In genomic region chr7:99372275-99373085, GRCh38 we compare ENCODE assay signal across 8 cellular contexts. TPM values are rescaled to one million over a fixed set of nuclear protein-coding genes. Genes with fewer than 3 reads are reported as not detected.
A peak's percentile ranks its signal among the peaks of the same experiment; 100 is the strongest.
DNase-seq lines count a peak whose midpoint lies in the region; ATAC-seq and TF ChIP-seq lines count a peak whose summit lies in the region.

No MANE protein-coding gene starts in this region.

- peaks cover 0 to 18% (median 4%) of the 10 kb centered on the region in 4 donors for H3K4me1 ChIP-seq in Peyer's patch
- H3K4me1 ChIP-seq in esophagus muscularis mucosa = peaks cover 19 to 41% (median 32%) of the 10 kb centered on the region in 4 donors
- H3K4me1 ChIP-seq in ovary (ENCODE audit: insufficient read depth) = peaks cover 5% of the 10 kb centered on the region

- WGBS in esophagus muscularis mucosa = 59% methylated on average over 20 of the region's 20 CpGs
- WGBS in ovary, 3 donors = 29 to 43% (median 36%) methylated on average over 20 of the region's 20 CpGs

- TF ChIP-seq POLR2A in Peyer's patch (IDR thresholded peaks at IDR 0.05) (no peak), esophagus muscularis mucosa (IDR thresholded peaks at IDR 0.05; ENCODE audit: low read depth) (no peak), ovary (IDR thresholded peaks at IDR 0.05) (no peak)

- H3K9me3 ChIP-seq in Peyer's patch (no peaks in the 10 kb centered on the region), esophagus muscularis mucosa (no peaks in the 10 kb centered on the region), ovary (no peaks in the 10 kb centered on the region)

- TF ChIP-seq CTCF in Peyer's patch (IDR thresholded peaks at IDR 0.05) (no peak), esophagus muscularis mucosa (IDR thresholded peaks at IDR 0.05) (no peak), ovary (IDR thresholded peaks at IDR 0.05) (no peak)

- H3K36me3 ChIP-seq in Peyer's patch (peaks cover 0 to 11% (median 0%) of the 10 kb centered on the region in 3 donors), esophagus muscularis mucosa (peaks cover 0 to 27% (median 13%) of the 10 kb centered on the region in 4 donors), ovary (no peaks in the 10 kb centered on the region)

- H3K27me3 ChIP-seq in Peyer's patch (no peaks in the 10 kb centered on the region), esophagus muscularis mucosa (no peaks in the 10 kb centered on the region), ovary (no peaks in the 10 kb centered on the region)

- H3K27ac ChIP-seq in Peyer's patch = peak overlapping the region in 3 of 4 donors; percentile 11 to 72 (median 69)
- peak overlapping the region; percentile 43 to 93 (median 76) for H3K27ac ChIP-seq in esophagus muscularis mucosa (replicated peaks in 1 of 4)
- H3K27ac ChIP-seq in ovary = peak overlapping the region in 1 of 2 donors; percentile 16

- no peak for TF ChIP-seq EP300 in esophagus muscularis mucosa (IDR thresholded peaks at IDR 0.05)
- no peak for TF ChIP-seq EP300 in ovary (IDR thresholded peaks at IDR 0.05)

- intact Hi-C loops in esophagus muscularis mucosa (cut with DNase I) (no loop called here), ovary (cut with DNase I) (no loop called here)

- H3K4me3 ChIP-seq in Peyer's patch = peak overlapping the region in 1 of 4 donors; percentile 31
- H3K4me3 ChIP-seq in esophagus muscularis mucosa = peak overlapping the region in 2 of 4 donors; percentile 3 to 18
- peak overlapping the region; percentile 13 for H3K4me3 ChIP-seq in ovary

- no peak for ATAC-seq in GM18520 (IDR thresholded peaks at IDR 0.05; ENCODE audit: unreplicated experiment)

- DNase-seq in DMS53 (lab: John Stamatoyannopoulos, UW) (peak; percentile 94), Peyer's patch (no peak), esophagus muscularis mucosa (ENCODE audit: extremely low spot score) (no peak), ovary (peak in 2 of 5 donors; percentile 42 to 63), NCI-H2107 (lab: John Stamatoyannopoulos, UW) (no peak), T1000 (lab: John Stamatoyannopoulos, UW) (no peak), NOMO-1 treated with DMSO at 0.1 percent for 48 hours (lab: John Stamatoyannopoulos, UW; ENCODE audit: unreplicated experiment) (no peak)

RNA-seq across cellular contexts. Expression of gene ARPC1B, which starts 2.0 kb away (rescaled TPM):
- total RNA-seq in Peyer's patch (100 to 1,000 TPM; 228 to 386 (median 343) TPM), esophagus muscularis mucosa (100 to 1,000 TPM; 101 to 153 (median 134) TPM), ovary (10 to 100 TPM; 24.2 to 82.5 (median 42.9) TPM)
- polyA plus RNA-seq in ovary = 10 to 100 TPM; 63.4 to 77.9 TPM

RNA-seq across cellular contexts. Expression of gene PDAP1, which starts 35.9 kb away (rescaled TPM):
- total RNA-seq in Peyer's patch (10 to 100 TPM; 32.4 to 52.0 (median 40.6) TPM), esophagus muscularis mucosa (100 to 1,000 TPM in 2 of 4 donors, 10 to 100 TPM in 2; 85.9 to 116 (median 99.9) TPM), ovary (10 to 100 TPM; 31.1 to 90.0 (median 83.9) TPM)
- 100 to 1,000 TPM in 1 of 2 donors, 10 to 100 TPM in 1; 81.5 to 155 TPM for polyA plus RNA-seq in ovary

RNA-seq across cellular contexts. Expression of gene BUD31, which starts 36.3 kb away (rescaled TPM):
- 10 to 100 TPM; 44.7 to 82.0 (median 58.4) TPM for total RNA-seq in Peyer's patch
- 10 to 100 TPM; 61.8 to 82.0 (median 66.2) TPM for total RNA-seq in esophagus muscularis mucosa
- total RNA-seq in ovary = 10 to 100 TPM; 44.4 to 96.4 (median 53.4) TPM
- 100 to 1,000 TPM in 1 of 2 donors, 10 to 100 TPM in 1; 75.6 to 157 TPM for polyA plus RNA-seq in ovary

RNA-seq across cellular contexts. Expression of gene ARPC1A, which starts 46.8 kb away (rescaled TPM):
- 100 to 1,000 TPM; 195 to 278 (median 225) TPM for total RNA-seq in Peyer's patch
- 100 to 1,000 TPM in 2 of 4 donors, 10 to 100 TPM in 2; 83.1 to 105 (median 99.8) TPM for total RNA-seq in esophagus muscularis mucosa
- total RNA-seq in ovary = 100 to 1,000 TPM in 5 of 7 donors, 10 to 100 TPM in 2; 83.7 to 134 (median 112) TPM
- 100 to 1,000 TPM in 1 of 2 donors, 10 to 100 TPM in 1; 98.1 to 138 TPM for polyA plus RNA-seq in ovary
